In the genomic region with DNA sequence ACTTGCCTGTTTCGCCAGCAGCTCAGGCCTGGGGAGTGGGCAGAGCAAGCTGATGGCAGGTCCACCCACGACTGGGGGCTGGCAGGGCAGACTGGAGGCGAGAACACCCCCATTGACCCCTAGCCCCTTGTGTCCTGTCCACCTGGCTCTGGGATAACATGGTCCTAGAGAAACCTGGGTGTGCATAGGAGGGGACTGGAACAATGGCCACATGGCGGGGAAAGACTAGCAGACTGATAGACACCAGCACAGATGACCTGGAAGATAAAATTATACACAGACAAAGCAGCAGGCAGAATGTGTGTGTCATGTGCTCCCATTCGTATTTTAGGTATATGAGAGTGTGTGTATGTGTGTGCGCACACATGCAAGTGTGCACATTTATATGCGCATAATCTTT, we compare ENCODE assay signal across 2 cellular contexts.
TF ChIP-seq lines count a peak whose summit lies in the region.

No MANE protein-coding gene starts in this region.

TF ChIP-seq in SK-N-SH, 30 proteins besides CTCF, POLR2A, EP300 and RAD21 (continued from another document):
- TF ChIP-seq, protein P1, sequence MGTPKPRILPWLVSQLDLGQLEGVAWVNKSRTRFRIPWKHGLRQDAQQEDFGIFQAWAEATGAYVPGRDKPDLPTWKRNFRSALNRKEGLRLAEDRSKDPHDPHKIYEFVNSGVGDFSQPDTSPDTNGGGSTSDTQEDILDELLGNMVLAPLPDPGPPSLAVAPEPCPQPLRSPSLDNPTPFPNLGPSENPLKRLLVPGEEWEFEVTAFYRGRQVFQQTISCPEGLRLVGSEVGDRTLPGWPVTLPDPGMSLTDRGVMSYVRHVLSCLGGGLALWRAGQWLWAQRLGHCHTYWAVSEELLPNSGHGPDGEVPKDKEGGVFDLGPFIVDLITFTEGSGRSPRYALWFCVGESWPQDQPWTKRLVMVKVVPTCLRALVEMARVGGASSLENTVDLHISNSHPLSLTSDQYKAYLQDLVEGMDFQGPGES (IDR thresholded peaks at IDR 0.05; ENCODE audit: low read depth, low read length) = no peak
- no peak for TF ChIP-seq FOXJ3 (CRISPR knock-in tag; IDR thresholded peaks at IDR 0.05)
- TF ChIP-seq FOSL2 (IDR thresholded peaks at IDR 0.05; ENCODE audit: borderline replicate concordance, low read depth) = no peak
- TF ChIP-seq CHD2 (IDR thresholded peaks at IDR 0.05; ENCODE audit: low read length, partially characterized antibody) = no peak
- no peak for TF ChIP-seq SIN3A (IDR thresholded peaks at IDR 0.05; ENCODE audit: borderline replicate concordance, low read depth, low read length)

TF ChIP-seq in SK-N-SH treated with all-trans-retinoic acid at 6 μM for 48 hours, 23 proteins besides CTCF, POLR2A, EP300 and RAD21 (continued from another document):
- TF ChIP-seq CREB5 (CRISPR knock-in tag; IDR thresholded peaks at IDR 0.05; ENCODE audit: low read depth) (no peak), TSHZ2 (CRISPR knock-in tag; IDR thresholded peaks at IDR 0.05) (no peak), ZNF565 (CRISPR knock-in tag; conservative IDR thresholded peaks at IDR 0.05; ENCODE audit: low read depth) (no peak), ARNTL (CRISPR knock-in tag; IDR thresholded peaks at IDR 0.05; ENCODE audit: borderline replicate concordance, low read depth) (no peak), SNAI2 (CRISPR knock-in tag; IDR thresholded peaks at IDR 0.05) (no peak), BACH2 (CRISPR knock-in tag; IDR thresholded peaks at IDR 0.05; ENCODE audit: borderline replicate concordance) (no peak), TCF4 (CRISPR knock-in tag; IDR thresholded peaks at IDR 0.05; ENCODE audit: borderline replicate concordance) (no peak), ZNF8 (CRISPR knock-in tag; IDR thresholded peaks at IDR 0.05) (no peak), POU6F1 (CRISPR knock-in tag; IDR thresholded peaks at IDR 0.05; ENCODE audit: borderline replicate concordance, low read depth) (no peak), ZFP3 (CRISPR knock-in tag; IDR thresholded peaks at IDR 0.05) (no peak), PPARA (CRISPR knock-in tag; IDR thresholded peaks at IDR 0.05; ENCODE audit: borderline replicate concordance) (no peak), OSR1 (CRISPR knock-in tag; IDR thresholded peaks at IDR 0.05) (no peak), PATZ1 (CRISPR knock-in tag; IDR thresholded peaks at IDR 0.05; ENCODE audit: borderline replicate concordance) (no peak), ZNF70 (CRISPR knock-in tag; IDR thresholded peaks at IDR 0.05) (no peak), RARB (CRISPR knock-in tag; IDR thresholded peaks at IDR 0.05) (no peak)
